1 cellular context compared by ENCODE assay signal in genomic region chrX:119389854-119390501, GRCh38.
TF ChIP-seq lines count a peak whose summit lies in the region.

No MANE protein-coding gene starts in this region.

TF ChIP-seq in HEK293, 187 proteins besides CTCF, POLR2A, EP300 and RAD21 (continued from another document):
- TF ChIP-seq, protein P1, sequence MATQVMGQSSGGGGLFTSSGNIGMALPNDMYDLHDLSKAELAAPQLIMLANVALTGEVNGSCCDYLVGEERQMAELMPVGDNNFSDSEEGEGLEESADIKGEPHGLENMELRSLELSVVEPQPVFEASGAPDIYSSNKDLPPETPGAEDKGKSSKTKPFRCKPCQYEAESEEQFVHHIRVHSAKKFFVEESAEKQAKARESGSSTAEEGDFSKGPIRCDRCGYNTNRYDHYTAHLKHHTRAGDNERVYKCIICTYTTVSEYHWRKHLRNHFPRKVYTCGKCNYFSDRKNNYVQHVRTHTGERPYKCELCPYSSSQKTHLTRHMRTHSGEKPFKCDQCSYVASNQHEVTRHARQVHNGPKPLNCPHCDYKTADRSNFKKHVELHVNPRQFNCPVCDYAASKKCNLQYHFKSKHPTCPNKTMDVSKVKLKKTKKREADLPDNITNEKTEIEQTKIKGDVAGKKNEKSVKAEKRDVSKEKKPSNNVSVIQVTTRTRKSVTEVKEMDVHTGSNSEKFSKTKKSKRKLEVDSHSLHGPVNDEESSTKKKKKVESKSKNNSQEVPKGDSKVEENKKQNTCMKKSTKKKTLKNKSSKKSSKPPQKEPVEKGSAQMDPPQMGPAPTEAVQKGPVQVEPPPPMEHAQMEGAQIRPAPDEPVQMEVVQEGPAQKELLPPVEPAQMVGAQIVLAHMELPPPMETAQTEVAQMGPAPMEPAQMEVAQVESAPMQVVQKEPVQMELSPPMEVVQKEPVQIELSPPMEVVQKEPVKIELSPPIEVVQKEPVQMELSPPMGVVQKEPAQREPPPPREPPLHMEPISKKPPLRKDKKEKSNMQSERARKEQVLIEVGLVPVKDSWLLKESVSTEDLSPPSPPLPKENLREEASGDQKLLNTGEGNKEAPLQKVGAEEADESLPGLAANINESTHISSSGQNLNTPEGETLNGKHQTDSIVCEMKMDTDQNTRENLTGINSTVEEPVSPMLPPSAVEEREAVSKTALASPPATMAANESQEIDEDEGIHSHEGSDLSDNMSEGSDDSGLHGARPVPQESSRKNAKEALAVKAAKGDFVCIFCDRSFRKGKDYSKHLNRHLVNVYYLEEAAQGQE (tag by site-specific recombination; IDR thresholded peaks at IDR 0.05) = no peak
- TF ChIP-seq ZBTB8A (tag by site-specific recombination; IDR thresholded peaks at IDR 0.05) = no peak
- no peak for TF ChIP-seq ZNF704 (tag by site-specific recombination; IDR thresholded peaks at IDR 0.05)
- no peak for TF ChIP-seq SALL2 (tag by site-specific recombination; IDR thresholded peaks at IDR 0.05; ENCODE audit: borderline replicate concordance)
- TF ChIP-seq, protein P2, sequence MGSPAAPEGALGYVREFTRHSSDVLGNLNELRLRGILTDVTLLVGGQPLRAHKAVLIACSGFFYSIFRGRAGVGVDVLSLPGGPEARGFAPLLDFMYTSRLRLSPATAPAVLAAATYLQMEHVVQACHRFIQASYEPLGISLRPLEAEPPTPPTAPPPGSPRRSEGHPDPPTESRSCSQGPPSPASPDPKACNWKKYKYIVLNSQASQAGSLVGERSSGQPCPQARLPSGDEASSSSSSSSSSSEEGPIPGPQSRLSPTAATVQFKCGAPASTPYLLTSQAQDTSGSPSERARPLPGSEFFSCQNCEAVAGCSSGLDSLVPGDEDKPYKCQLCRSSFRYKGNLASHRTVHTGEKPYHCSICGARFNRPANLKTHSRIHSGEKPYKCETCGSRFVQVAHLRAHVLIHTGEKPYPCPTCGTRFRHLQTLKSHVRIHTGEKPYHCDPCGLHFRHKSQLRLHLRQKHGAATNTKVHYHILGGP (tag by site-specific recombination; IDR thresholded peaks at IDR 0.05) = no peak
- TF ChIP-seq ZNF214 (tag by site-specific recombination; IDR thresholded peaks at IDR 0.05; ENCODE audit: borderline replicate concordance) = no peak
- TF ChIP-seq OSR2 (tag by site-specific recombination; IDR thresholded peaks at IDR 0.05) = no peak
- no peak for TF ChIP-seq ZNF266 (tag by site-specific recombination; IDR thresholded peaks at IDR 0.05; ENCODE audit: low read depth)
- no peak for TF ChIP-seq ZBTB7A (tag by site-specific recombination; IDR thresholded peaks at IDR 0.05; ENCODE audit: low read depth)
- TF ChIP-seq ZNF433 (tag by site-specific recombination; IDR thresholded peaks at IDR 0.05; ENCODE audit: low read depth) = no peak
- peak; percentile 64; the same call in 1 of the 2 replicates for TF ChIP-seq ZNF610 (tag by site-specific recombination; IDR thresholded peaks at IDR 0.05; ENCODE audit: borderline replicate concordance)
- peak; percentile 70 for TF ChIP-seq ZBTB17 (tag by site-specific recombination; IDR thresholded peaks at IDR 0.05)
- TF ChIP-seq ZNF248 (tag by site-specific recombination; IDR thresholded peaks at IDR 0.05) = no peak
- TF ChIP-seq ZNF561 (tag by site-specific recombination; IDR thresholded peaks at IDR 0.05; ENCODE audit: borderline replicate concordance) = no peak
- TF ChIP-seq ZBTB20 (tag by site-specific recombination; IDR thresholded peaks at IDR 0.05) = no peak
- TF ChIP-seq TCF7L2 (IDR thresholded peaks at IDR 0.05; ENCODE audit: borderline replicate concordance, low read depth, low read length) = peak; percentile 77; the same call in 1 of the 2 replicates
- no peak for TF ChIP-seq ZNF488 (tag by site-specific recombination; IDR thresholded peaks at IDR 0.05)
- peak; percentile 54; the same call in 1 of the 2 replicates for TF ChIP-seq GLIS1 (tag by site-specific recombination; IDR thresholded peaks at IDR 0.05)
- TF ChIP-seq RBAK (tag by site-specific recombination; IDR thresholded peaks at IDR 0.05) = no peak
- no peak for TF ChIP-seq ZBTB48 (tag by site-specific recombination; IDR thresholded peaks at IDR 0.05)
- TF ChIP-seq ZIC2 (tag by site-specific recombination; IDR thresholded peaks at IDR 0.05) = peak; percentile 56
